In the genomic region with DNA sequence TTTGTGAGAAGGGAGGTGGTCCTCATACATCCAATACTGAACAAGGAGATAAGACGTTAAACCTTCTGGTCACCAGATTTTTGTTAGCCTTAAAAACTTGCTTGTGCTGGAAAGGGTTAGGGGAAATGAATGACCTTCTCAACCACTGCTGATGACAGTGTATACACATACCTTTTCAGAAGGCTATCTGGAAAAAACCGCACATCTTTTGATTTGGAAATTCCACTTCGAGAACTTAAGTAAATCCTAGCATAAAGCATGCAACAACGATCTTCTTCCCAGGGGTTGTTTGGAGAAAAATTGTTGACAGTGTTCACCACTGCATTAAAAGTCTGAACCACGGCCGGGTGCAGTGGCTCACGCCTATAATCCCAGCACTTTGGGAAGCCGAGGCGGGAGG, we compare ENCODE assay signal across 22 cellular contexts. TPM values are rescaled to one million over a fixed set of nuclear protein-coding genes. Genes with fewer than 3 reads are reported as not detected.
DNase-seq lines count a peak whose midpoint lies in the region; ATAC-seq and TF ChIP-seq lines count a peak whose summit lies in the region.
"Had no signal": no experiment of that assay in that cellular context is flagged by ENCODE, and none has a peak within 500 bp of the region (broad histone marks: within the 10 kb centered on the region; RNA-seq: fewer than 3 reads in every experiment).

No MANE protein-coding gene starts in this region.

- peaks cover 29% of the 10 kb centered on the region for H3K4me1 ChIP-seq in cardiac muscle cell (ENCODE audit: low read depth)
- peaks cover 0 to 92% (median 65%) of the 10 kb centered on the region in 12 donors for H3K4me1 ChIP-seq in heart left ventricle
- peaks cover 22% of the 10 kb centered on the region for H3K4me1 ChIP-seq in osteoblast (ENCODE audit: insufficient read depth, low read length)

- H3K4me3 ChIP-seq in cardiac muscle cell (no peak overlapping the region), heart left ventricle (no peak overlapping the region), osteoblast (ENCODE audit: insufficient read depth, low read length) (no peak overlapping the region)
- H3K4me3 ChIP-seq: A549; BLaER1 treated with 17β-estradiol and CSF1 and Interleukin-3, amounts not matched to agents 10 nM and 100 nM had no signal

- TF ChIP-seq CTCF in cardiac muscle cell (IDR thresholded peaks at IDR 0.05; ENCODE audit: low read depth, low read length) (no peak), heart left ventricle (IDR thresholded peaks at IDR 0.05) (no peak), glutamatergic neuron (IDR thresholded peaks at IDR 0.05; ENCODE audit: partially characterized antibody, unreplicated experiment) (no peak), type B pancreatic cell (conservative IDR thresholded peaks at IDR 0.05) (no peak), endothelial cell (IDR thresholded peaks at IDR 0.05; ENCODE audit: unreplicated experiment) (no peak), osteoblast (IDR thresholded peaks at IDR 0.05; ENCODE audit: extremely low read depth, low read depth, low read length) (no peak)

- no peaks in the 10 kb centered on the region for H3K27me3 ChIP-seq in cardiac muscle cell
- no peaks in the 10 kb centered on the region for H3K27me3 ChIP-seq in heart left ventricle
- no peaks in the 10 kb centered on the region for H3K27me3 ChIP-seq in osteoblast (ENCODE audit: insufficient read depth, low read length)
- H3K27me3 ChIP-seq: BLaER1 treated with 17β-estradiol and CSF1 and Interleukin-3, amounts not matched to agents 10 nM and 100 nM had no signal

- peak overlapping the region; percentile 27 for H3K4me3 Mint-ChIP-seq in activated T-helper 17 cell treated with anti-CD3 and anti-CD28 coated beads, Interleukin-2, amount 50 U/mL, for 72 hours
- H3K4me3 Mint-ChIP-seq in glutamatergic neuron (ENCODE audit: unreplicated experiment) (peak overlapping the region; percentile 38), type B pancreatic cell (peak overlapping the region; percentile 34), endothelial cell (ENCODE audit: unreplicated experiment) (no peak overlapping the region)

- H3K27ac ChIP-seq in cardiac muscle cell (peak overlapping the region; percentile 1), heart left ventricle (no peak overlapping the region), osteoblast (ENCODE audit: low read depth, low read length) (no peak overlapping the region)
- H3K27ac ChIP-seq: A549; BLaER1 treated with 17β-estradiol and CSF1 and Interleukin-3, amounts not matched to agents 10 nM and 100 nM had no signal

- peaks cover 100% of the 10 kb centered on the region for H3K36me3 Mint-ChIP-seq in activated T-helper 17 cell treated with anti-CD3 and anti-CD28 coated beads, Interleukin-2, amount 50 U/mL, for 72 hours (ENCODE audit: low read depth)
- peaks cover 7% of the 10 kb centered on the region for H3K36me3 Mint-ChIP-seq in glutamatergic neuron (ENCODE audit: unreplicated experiment)
- peaks cover 62% of the 10 kb centered on the region for H3K36me3 Mint-ChIP-seq in type B pancreatic cell
- H3K36me3 Mint-ChIP-seq in endothelial cell (ENCODE audit: low read depth, unreplicated experiment) = peaks cover 23% of the 10 kb centered on the region

- 75 to 82% (median 80%) methylated on average over 9 of the region's 9 CpGs for WGBS in heart left ventricle, 4 donors

- intact Hi-C loops in heart left ventricle (cut with DNase I) = loop anchor here in 2 of 10 donors (10.0 kb wide), 2 partner anchors 68 to 148 kb away; partner anchors contain the start of genes ADAM17 (in 1 of the 2) and IAH1 (in 1 of the 2)

- H3K36me3 ChIP-seq in cardiac muscle cell = peaks cover 17% of the 10 kb centered on the region
- H3K36me3 ChIP-seq in heart left ventricle = peaks cover 0 to 54% (median 19%) of the 10 kb centered on the region in 9 donors
- peaks cover 28% of the 10 kb centered on the region for H3K36me3 ChIP-seq in osteoblast (ENCODE audit: insufficient read depth, low read length)

- ATAC-seq in heart left ventricle = no peak
- no peak for ATAC-seq in activated T-helper 17 cell treated with anti-CD3 and anti-CD28 coated beads, Interleukin-2, amount 50 U/mL, for 72 hours (replicated peaks)
- no peak for ATAC-seq in HG02571 (IDR thresholded peaks at IDR 0.05; ENCODE audit: unreplicated experiment)
- ATAC-seq: A549, HCT116 had no signal

- H3K9me3 Mint-ChIP-seq in activated T-helper 17 cell treated with anti-CD3 and anti-CD28 coated beads, Interleukin-2, amount 50 U/mL, for 72 hours = no peaks in the 10 kb centered on the region
- no peaks in the 10 kb centered on the region for H3K9me3 Mint-ChIP-seq in glutamatergic neuron (ENCODE audit: unreplicated experiment)
- no peaks in the 10 kb centered on the region for H3K9me3 Mint-ChIP-seq in type B pancreatic cell
- no peaks in the 10 kb centered on the region for H3K9me3 Mint-ChIP-seq in endothelial cell (ENCODE audit: unreplicated experiment)
- H3K9me3 Mint-ChIP-seq: CD8-positive, alpha-beta memory T cell had no signal

- no peak overlapping the region for H2AFZ ChIP-seq in osteoblast (ENCODE audit: low read length)

- H3K4me2 ChIP-seq in osteoblast (ENCODE audit: insufficient read depth, low read length) = no peak overlapping the region
- H3K4me2 ChIP-seq: A549 had no signal

- DNase-seq in cardiac muscle cell (ENCODE audit: low read depth in 1 of 2, low spot score in 1 of 2) (no peak), heart left ventricle (no peak), glutamatergic neuron (no peak), type B pancreatic cell (ENCODE audit: extremely low spot score, unreplicated experiment) (no peak), endothelial cell (ENCODE audit: low spot score) (no peak), osteoblast (ENCODE audit: insufficient read length, low spot score, missing footprints) (no peak)
- DNase-seq: CD8-positive, alpha-beta memory T cell; GOT3; KBM-7; MV-4-11; NCI-H1417; NCI-H187; NCI-H2107; NCI-H510A; NCI-H748 treated with DMSO at 0.1 percent for 48 hours; NK-92 treated with Interleukin-12 subunit alpha and Interleukin-12 subunit beta, amount 100 ng/mL, for 24 hours; SHP77 had no signal

- H3K79me2 ChIP-seq in osteoblast (ENCODE audit: insufficient read depth, low read length) = peaks cover 100% of the 10 kb centered on the region

- H4K20me1 ChIP-seq in osteoblast (ENCODE audit: insufficient read depth, low read length) = peaks cover 75% of the 10 kb centered on the region

- H3K9me3 ChIP-seq in cardiac muscle cell (ENCODE audit: low read depth) (no peaks in the 10 kb centered on the region), heart left ventricle (no peaks in the 10 kb centered on the region), osteoblast (ENCODE audit: low read depth, low read length) (no peaks in the 10 kb centered on the region)
- H3K9me3 ChIP-seq: A549 had no signal

- no peaks in the 10 kb centered on the region for H3K27me3 Mint-ChIP-seq in activated T-helper 17 cell treated with anti-CD3 and anti-CD28 coated beads, Interleukin-2, amount 50 U/mL, for 72 hours
- H3K27me3 Mint-ChIP-seq in glutamatergic neuron (ENCODE audit: unreplicated experiment) (peaks cover 1% of the 10 kb centered on the region), type B pancreatic cell (no peaks in the 10 kb centered on the region), endothelial cell (ENCODE audit: unreplicated experiment) (no peaks in the 10 kb centered on the region)
- H3K27me3 Mint-ChIP-seq: CD8-positive, alpha-beta memory T cell had no signal

- H3K4me1 Mint-ChIP-seq in activated T-helper 17 cell treated with anti-CD3 and anti-CD28 coated beads, Interleukin-2, amount 50 U/mL, for 72 hours = peaks cover 59% of the 10 kb centered on the region
- H3K4me1 Mint-ChIP-seq in glutamatergic neuron (ENCODE audit: low read depth, unreplicated experiment) (peaks cover 54% of the 10 kb centered on the region), type B pancreatic cell (ENCODE audit: unreplicated experiment) (peaks cover 54% of the 10 kb centered on the region), endothelial cell (ENCODE audit: unreplicated experiment) (peaks cover 26% of the 10 kb centered on the region)

- TF ChIP-seq POLR2A in heart left ventricle (IDR thresholded peaks at IDR 0.05) = no peak

- H3K27ac Mint-ChIP-seq in activated T-helper 17 cell treated with anti-CD3 and anti-CD28 coated beads, Interleukin-2, amount 50 U/mL, for 72 hours = no peak overlapping the region
- H3K27ac Mint-ChIP-seq in glutamatergic neuron (ENCODE audit: unreplicated experiment) (no peak overlapping the region), type B pancreatic cell (no peak overlapping the region), endothelial cell (ENCODE audit: unreplicated experiment) (no peak overlapping the region)

RNA-seq across cellular contexts. Expression of gene YWHAQ, which starts 7.6 kb away (rescaled TPM):
- total RNA-seq in cardiac muscle cell (240 and 317 TPM in 2 replicates), heart left ventricle (100 to 1,000 TPM; 169 to 310 (median 213) TPM), glutamatergic neuron (ENCODE audit: unreplicated experiment) (533 TPM), type B pancreatic cell (ENCODE audit: low replicate concordance) (318 and 354 TPM in 2 replicates), endothelial cell (ENCODE audit: unreplicated experiment) (268 TPM), osteoblast (242 and 285 TPM in 2 replicates)
- polyA plus RNA-seq in cardiac muscle cell (439 and 455 TPM in 2 replicates), heart left ventricle (100 to 1,000 TPM in 1 of 2 donors, 10 to 100 TPM in 1; 91.0 to 249 TPM)
- 100 to 1,000 TPM; 283 TPM for total RNA-seq in activated T-helper 17 cell treated with anti-CD3 and anti-CD28 coated beads, Interleukin-2, amount 50 U/mL, for 72 hours
